In genomic region chr1:81802601-81803422, GRCh38 we compare ENCODE assay signal across 8 cellular contexts. TPM values are rescaled to one million over a fixed set of nuclear protein-coding genes. Genes with fewer than 3 reads are reported as not detected.
DNase-seq lines count a peak whose midpoint lies in the region; ATAC-seq lines count a peak whose summit lies in the region.

No MANE protein-coding gene starts in this region.

- H2BK5ac ChIP-seq in mesenchymal stem cell (ENCODE audit: low read depth, low read length, poor library complexity, severe bottlenecking) = no peak overlapping the region

- no peaks in the 10 kb centered on the region for H3K79me1 ChIP-seq in mesenchymal stem cell (replicated peaks; ENCODE audit: low read length, poor library complexity, severe bottlenecking)

- H2BK12ac ChIP-seq in mesenchymal stem cell (ENCODE audit: low read length in 2 of 2) = peak overlapping the region in 1 of 2 experiments; percentile 94

- H3K9me3 ChIP-seq in endocrine pancreas (ENCODE audit: control insufficient read depth, low read length) (no peaks in the 10 kb centered on the region), mesenchymal stem cell (ENCODE audit: control insufficient read depth, low read length) (no peaks in the 10 kb centered on the region)

- peak overlapping the region; percentile 38 to 69 for H3K14ac ChIP-seq in mesenchymal stem cell (ENCODE audit: low read length in 2 of 2)

- H4K91ac ChIP-seq in mesenchymal stem cell (ENCODE audit: low read length) = peak overlapping the region; percentile 98

- peak overlapping the region in 1 of 2 experiments; percentile 9 for H3K23ac ChIP-seq in mesenchymal stem cell (ENCODE audit: low read length in 2 of 2)

- no peak for ATAC-seq in GM19397 (IDR thresholded peaks at IDR 0.05; ENCODE audit: unreplicated experiment)

- H3K27me3 ChIP-seq in endocrine pancreas (ENCODE audit: control insufficient read depth, insufficient read depth, low read length) (peaks cover 5% of the 10 kb centered on the region), mesenchymal stem cell (ENCODE audit: control insufficient read depth in 1 of 2, insufficient read depth in 1 of 2, low read length in 2 of 2) (no peaks in the 10 kb centered on the region)

- peak overlapping the region; percentile 86 for H2BK15ac ChIP-seq in mesenchymal stem cell (ENCODE audit: low read depth, poor library complexity, severe bottlenecking)

- peak overlapping the region; percentile 94 for H4K8ac ChIP-seq in mesenchymal stem cell (ENCODE audit: low read length)

- peak overlapping the region; percentile 62 to 100 for H3K4ac ChIP-seq in mesenchymal stem cell (ENCODE audit: low read depth in 1 of 2, low read length in 2 of 2)

- no peak overlapping the region for H2AK5ac ChIP-seq in mesenchymal stem cell (ENCODE audit: low read length, severe bottlenecking)

- peak overlapping the region; percentile 60 for H3K9ac ChIP-seq in endocrine pancreas (ENCODE audit: control insufficient read depth, insufficient read depth, low read length)
- H3K9ac ChIP-seq in mesenchymal stem cell (ENCODE audit: low read length) = peak overlapping the region; percentile 86

- 1% methylated on average over 64 of the region's 65 CpGs for WGBS in mesenchymal stem cell
- WGBS in urinary bladder = under 1% methylated on average over 65 of the region's 65 CpGs

- peak overlapping the region; percentile 100 for H3K18ac ChIP-seq in mesenchymal stem cell (ENCODE audit: low read depth in 1 of 2, low read length in 2 of 2)

- H3K36me3 ChIP-seq in endocrine pancreas (ENCODE audit: control insufficient read depth, insufficient read depth, low read length) (no peaks in the 10 kb centered on the region), mesenchymal stem cell (ENCODE audit: control insufficient read depth in 1 of 2, insufficient read depth in 2 of 2, low read depth in 1 of 2, low read length in 2 of 2) (no peaks in the 10 kb centered on the region), urinary bladder (ENCODE audit: insufficient read depth) (no peaks in the 10 kb centered on the region)

- H2AFZ ChIP-seq in mesenchymal stem cell (ENCODE audit: low read depth, low read length) = no peak overlapping the region

- H3K4me1 ChIP-seq in endocrine pancreas (ENCODE audit: control insufficient read depth, insufficient read depth, low read length) (peaks cover 5% of the 10 kb centered on the region), mesenchymal stem cell (ENCODE audit: control insufficient read depth, insufficient read depth, low read depth, low read length) (no peaks in the 10 kb centered on the region), urinary bladder (ENCODE audit: insufficient read depth) (no peaks in the 10 kb centered on the region)

- H3K4me2 ChIP-seq in mesenchymal stem cell (ENCODE audit: low read length, poor library complexity, severe bottlenecking) = peak overlapping the region; percentile 90

- peak; percentile 7 for DNase-seq in activated CD4-positive, alpha-beta T cell treated with anti-CD3 and anti-CD28 coated beads for 48 hours
- DNase-seq in activated CD4-positive, alpha-beta T cell treated with anti-CD3 and anti-CD28 coated beads for 1 hour = no peak
- peak; percentile 18 for DNase-seq in NCI-H82 treated with DMSO at 0.1 percent for 48 hours (lab: John Stamatoyannopoulos, UW; ENCODE audit: unreplicated experiment)
- peak; percentile 74 for DNase-seq in mesenchymal stem cell
- no peak for DNase-seq in CD1c-positive myeloid dendritic cell (ENCODE audit: extremely low spot score)

- peak overlapping the region; percentile 93 for H2BK120ac ChIP-seq in mesenchymal stem cell (ENCODE audit: low read depth, low read length)

- H3K4me3 ChIP-seq in endocrine pancreas (ENCODE audit: control insufficient read depth, insufficient read depth, low read length) (peak overlapping the region; percentile 66), mesenchymal stem cell (ENCODE audit: insufficient read depth in 1 of 2, low read depth in 1 of 2, low read length in 2 of 2) (peak overlapping the region; percentile 79 to 89), urinary bladder (ENCODE audit: low read depth, low read length) (peak overlapping the region; percentile 74)

- peak overlapping the region; percentile 28 for H3K27ac ChIP-seq in mesenchymal stem cell (ENCODE audit: low read length, poor library complexity, severe bottlenecking)
- H3K27ac ChIP-seq in urinary bladder (ENCODE audit: low read depth) = peak overlapping the region; percentile 64

RNA-seq across cellular contexts. Expression of gene ADGRL2, which starts 2.1 kb away (rescaled TPM):
- polyA plus RNA-seq in mesenchymal stem cell (2013, experiment 1 of 2) = 194 TPM
- polyA plus RNA-seq in mesenchymal stem cell (2013, experiment 2 of 2) = 192 TPM
- 185 TPM for total RNA-seq in urinary bladder
- polyA plus RNA-seq in urinary bladder = 30.5 TPM

Comparison
In these comparisons a context has a peak if more than half of its experiments do, and no peak if none do; other contexts are left out.
1. DNase-seq: peak in activated CD4-positive, alpha-beta T cell treated with anti-CD3 and anti-CD28 coated beads for 48 hours (single experiment), NCI-H82 treated with DMSO at 0.1 percent for 48 hours (single experiment) and mesenchymal stem cell (single experiment); none in activated CD4-positive, alpha-beta T cell treated with anti-CD3 and anti-CD28 coated beads for 1 hour (single experiment) and CD1c-positive myeloid dendritic cell (single experiment).
2. Peak in every context shown above with its lines, with median percentiles within 50 percentile points of each other: H3K4me3 ChIP-seq.